In the genomic region with DNA sequence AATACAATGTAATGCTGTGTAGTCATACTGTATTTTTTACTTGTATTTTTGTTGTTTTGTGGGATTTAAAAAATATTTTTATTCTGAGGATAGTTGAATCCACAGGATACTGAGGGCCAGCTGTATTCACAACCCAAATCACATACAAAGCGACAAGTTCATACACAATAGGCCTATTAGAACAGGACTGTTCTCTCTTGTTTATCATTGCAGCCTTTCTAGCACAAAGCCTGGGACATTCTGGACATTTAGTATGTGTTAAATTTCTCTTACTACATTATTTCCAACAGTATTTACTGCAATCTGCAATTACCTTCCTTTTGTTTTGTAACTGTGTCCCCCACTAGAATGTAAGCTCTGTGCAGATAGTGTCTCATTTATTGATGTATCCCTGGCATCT, we compare ENCODE assay signal across 13 cellular contexts.
DNase-seq lines count a peak whose midpoint lies in the region; ATAC-seq lines count a peak whose summit lies in the region.
"Had no signal": no experiment of that assay in that cellular context is flagged by ENCODE, and none has a peak within 500 bp of the region (broad histone marks: within the 10 kb centered on the region; RNA-seq: fewer than 3 reads in every experiment).

No MANE protein-coding gene starts in this region.

- peaks cover 4% of the 10 kb centered on the region for H3K36me3 Mint-ChIP-seq in activated naive CD4-positive, alpha-beta T cell treated with anti-CD3 and anti-CD28 coated beads, Interleukin-2, amount 50 U/mL, for 24 hours
- peaks cover 24 to 37% of the 10 kb centered on the region in 2 donors for H3K36me3 Mint-ChIP-seq in activated naive CD4-positive, alpha-beta T cell treated with anti-CD3 and anti-CD28 coated beads, Interleukin-2, amount 50 U/mL, for 72 hours
- H3K36me3 Mint-ChIP-seq in activated CD8-positive, alpha-beta T cell treated with anti-CD3 and anti-CD28 coated beads, Interleukin-2, amount 10 ng/mL, durations not matched to agents 7 days and 5 days (ENCODE audit: low read depth) = peaks cover 27% of the 10 kb centered on the region

- peak overlapping the region; percentile 93 for H3K27ac ChIP-seq in substantia nigra (ENCODE audit: low read depth, low read length, poor library complexity, severe bottlenecking)
- H3K27ac ChIP-seq: left ventricle myocardium inferior had no signal

- peaks cover 33% of the 10 kb centered on the region for H3K4me1 Mint-ChIP-seq in activated naive CD4-positive, alpha-beta T cell treated with anti-CD3 and anti-CD28 coated beads, Interleukin-2, amount 50 U/mL, for 24 hours
- peaks cover 33% of the 10 kb centered on the region for H3K4me1 Mint-ChIP-seq in activated CD8-positive, alpha-beta T cell treated with anti-CD3 and anti-CD28 coated beads, Interleukin-2, amount 10 ng/mL, durations not matched to agents 7 days and 5 days (ENCODE audit: low read depth)

- no peaks in the 10 kb centered on the region for H3K27me3 Mint-ChIP-seq in activated naive CD4-positive, alpha-beta T cell treated with anti-CD3 and anti-CD28 coated beads, Interleukin-2, amount 50 U/mL, for 24 hours
- H3K27me3 Mint-ChIP-seq in activated CD8-positive, alpha-beta T cell treated with anti-CD3 and anti-CD28 coated beads, Interleukin-2, amount 10 ng/mL, durations not matched to agents 7 days and 5 days (ENCODE audit: low read depth) = no peaks in the 10 kb centered on the region
- H3K27me3 Mint-ChIP-seq: activated naive CD4-positive, alpha-beta T cell treated with anti-CD3 and anti-CD28 coated beads, Interleukin-2, amount 10 ng/mL, durations not matched to agents 7 days and 5 days; effector memory CD8-positive, alpha-beta T cell; naive B cell had no signal

- CTCF ChIA-PET in activated CD8-positive, alpha-beta T cell treated with anti-CD3 and anti-CD28 coated beads, Interleukin-2, amount 10 ng/mL, durations not matched to agents 7 days and 5 days (lab: Charles Lee) = interaction anchor here (0.9 to 1.0 kb wide), 2 partner anchors 223 to 225 kb away, joined by 3 read pairs; no protein-coding TSS in a partner anchor

- DNase-seq in activated naive CD4-positive, alpha-beta T cell treated with anti-CD3 and anti-CD28 coated beads, Interleukin-2, amount 50 U/mL, for 72 hours (ENCODE audit: low spot score in 2 of 2) = no peak
- DNase-seq in activated CD8-positive, alpha-beta T cell treated with anti-CD3 and anti-CD28 coated beads, Interleukin-2, amount 10 ng/mL, durations not matched to agents 7 days and 5 days = no peak
- DNase-seq in inferior parietal cortex (ENCODE audit: extremely low spot score) (peak; percentile 60), substantia nigra (lab: John Stamatoyannopoulos, UW) (peak in 1 of 49 donors; percentile 31), NOMO-1 treated with DMSO at 0.1 percent for 48 hours (lab: John Stamatoyannopoulos, UW; ENCODE audit: unreplicated experiment) (no peak), DMS53 treated with DMSO at 0.1 percent for 48 hours (lab: John Stamatoyannopoulos, UW; ENCODE audit: unreplicated experiment) (no peak)
- DNase-seq: activated naive CD4-positive, alpha-beta T cell treated with anti-CD3 and anti-CD28 coated beads, Interleukin-2, amount 10 ng/mL, durations not matched to agents 7 days and 5 days; effector memory CD8-positive, alpha-beta T cell; left ventricle myocardium inferior; naive B cell; right cardiac atrium had no signal

- peak overlapping the region; percentile 1 for H3K4me3 Mint-ChIP-seq in activated naive CD4-positive, alpha-beta T cell treated with anti-CD3 and anti-CD28 coated beads, Interleukin-2, amount 50 U/mL, for 24 hours
- H3K4me3 Mint-ChIP-seq in activated CD8-positive, alpha-beta T cell treated with anti-CD3 and anti-CD28 coated beads, Interleukin-2, amount 10 ng/mL, durations not matched to agents 7 days and 5 days = peak overlapping the region; percentile 46

- POLR2A ChIA-PET in activated CD8-positive, alpha-beta T cell treated with anti-CD3 and anti-CD28 coated beads, Interleukin-2, amount 10 ng/mL, durations not matched to agents 7 days and 5 days (lab: Charles Lee) = no interaction called here

- H3K27ac Mint-ChIP-seq in activated naive CD4-positive, alpha-beta T cell treated with anti-CD3 and anti-CD28 coated beads, Interleukin-2, amount 50 U/mL, for 24 hours = no peak overlapping the region
- peak overlapping the region in 1 of 2 donors; percentile 74 for H3K27ac Mint-ChIP-seq in activated naive CD4-positive, alpha-beta T cell treated with anti-CD3 and anti-CD28 coated beads, Interleukin-2, amount 50 U/mL, for 72 hours
- H3K27ac Mint-ChIP-seq in activated CD8-positive, alpha-beta T cell treated with anti-CD3 and anti-CD28 coated beads, Interleukin-2, amount 10 ng/mL, durations not matched to agents 7 days and 5 days = no peak overlapping the region
- H3K27ac Mint-ChIP-seq: activated naive CD4-positive, alpha-beta T cell treated with anti-CD3 and anti-CD28 coated beads, Interleukin-2, amount 10 ng/mL, durations not matched to agents 7 days and 5 days had no signal

- ATAC-seq in activated naive CD4-positive, alpha-beta T cell treated with anti-CD3 and anti-CD28 coated beads, Interleukin-2, amount 50 U/mL, for 72 hours = no peak
- ATAC-seq in activated CD8-positive, alpha-beta T cell treated with anti-CD3 and anti-CD28 coated beads, Interleukin-2, amount 10 ng/mL, durations not matched to agents 7 days and 5 days = no peak
- ATAC-seq in activated CD4-positive, CD25-positive, alpha-beta regulatory T cell treated with anti-CD3 and anti-CD28 coated beads, Interleukin-2, amount 50 U/mL, for 24 hours = no peak
- ATAC-seq: effector memory CD8-positive, alpha-beta T cell; right cardiac atrium had no signal

- H3K9me3 Mint-ChIP-seq in activated naive CD4-positive, alpha-beta T cell treated with anti-CD3 and anti-CD28 coated beads, Interleukin-2, amount 50 U/mL, for 24 hours = no peaks in the 10 kb centered on the region
- no peaks in the 10 kb centered on the region for H3K9me3 Mint-ChIP-seq in activated naive CD4-positive, alpha-beta T cell treated with anti-CD3 and anti-CD28 coated beads, Interleukin-2, amount 50 U/mL, for 72 hours
- H3K9me3 Mint-ChIP-seq in activated CD8-positive, alpha-beta T cell treated with anti-CD3 and anti-CD28 coated beads, Interleukin-2, amount 10 ng/mL, durations not matched to agents 7 days and 5 days (ENCODE audit: insufficient read depth) = no peaks in the 10 kb centered on the region
- H3K9me3 Mint-ChIP-seq: activated naive CD4-positive, alpha-beta T cell treated with anti-CD3 and anti-CD28 coated beads, Interleukin-2, amount 10 ng/mL, durations not matched to agents 7 days and 5 days; effector memory CD8-positive, alpha-beta T cell; naive B cell had no signal
